ENCODE assay signal across 11 cellular contexts in genomic region chr10:56905051-56905450, GRCh38.
"Had no signal": no experiment of that assay in that cellular context is flagged by ENCODE, and none has a peak within 500 bp of the region (broad histone marks: within the 10 kb centered on the region; RNA-seq: fewer than 3 reads in every experiment).

No MANE protein-coding gene starts in this region.

- H3K4me1 ChIP-seq: HAP-1 had no signal

- H3K27ac Mint-ChIP-seq: GM23338, H9, HFFc6 had no signal

- H3K9me3 Mint-ChIP-seq: GM23338, H9 had no signal

- ATAC-seq: GM23338, HCT116 had no signal

- DNase-seq: GM23248, GOT3, H7, H9, HCEC 1CT, HFFc6 had no signal

- H3K4me3 Mint-ChIP-seq: GM23338, H9, HFFc6 had no signal

- H3K4me3 ChIP-seq: GM23248, GM23338, HAP-1 had no signal

- H3K36me3 ChIP-seq: HAP-1 had no signal

- H3K9ac ChIP-seq: GM23248 had no signal

- H3K4me2 ChIP-seq: GM23338 had no signal

- H3K4me1 Mint-ChIP-seq: GM23338, H9 had no signal

- H3K27ac ChIP-seq: GM23248 had no signal

- H3K9me3 ChIP-seq: HAP-1 had no signal

- H2AFZ ChIP-seq: GM23248, GM23338 had no signal

- FAIRE-seq: H1, H54 had no signal
